In the genomic region with DNA sequence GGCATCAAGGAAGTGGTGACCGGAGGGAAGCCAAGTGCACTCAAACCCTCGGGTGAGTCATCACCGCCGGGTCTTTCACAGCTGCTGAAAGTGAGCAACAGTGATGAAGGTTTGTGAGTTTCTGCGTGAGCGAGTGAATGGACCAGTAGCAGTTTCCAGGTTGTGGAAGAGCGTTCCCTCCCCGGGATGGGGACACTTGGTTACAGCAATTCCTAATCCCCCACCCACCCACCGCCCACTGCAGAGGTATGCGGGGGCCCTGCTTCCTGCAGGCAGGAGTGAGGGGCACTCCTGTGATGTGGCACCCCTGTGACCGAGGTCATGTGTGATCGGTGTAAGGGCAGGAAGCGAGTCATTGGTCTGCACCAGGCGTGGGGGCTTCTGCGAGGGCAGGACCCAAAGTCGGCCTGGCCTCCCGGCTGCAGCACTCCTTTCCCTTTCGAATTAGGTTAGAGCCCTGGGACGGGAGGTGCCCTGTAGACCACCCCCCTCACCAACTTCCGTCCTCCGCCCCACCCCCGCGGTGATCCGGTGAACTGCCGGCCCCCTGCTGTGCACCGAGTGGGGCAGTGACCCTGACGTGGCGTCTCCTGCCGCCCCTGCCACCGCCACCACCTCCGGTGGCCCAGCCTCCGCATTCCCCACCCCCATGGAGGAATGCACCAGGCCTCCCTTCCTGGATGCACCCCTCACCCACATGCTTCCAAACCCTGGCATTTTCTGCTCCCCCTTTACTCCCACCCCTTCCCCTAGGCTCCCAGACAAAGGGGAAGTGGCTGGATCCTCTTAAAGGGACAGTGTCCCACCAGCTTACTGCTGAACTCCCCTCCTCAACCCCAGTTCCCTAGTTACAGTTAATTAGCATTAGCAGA, we compare ENCODE assay signal across 8 cellular contexts. TPM values are rescaled to one million over a fixed set of nuclear protein-coding genes. Genes with fewer than 3 reads are reported as not detected.
DNase-seq lines count a peak whose midpoint lies in the region; ATAC-seq and TF ChIP-seq lines count a peak whose summit lies in the region.

No MANE protein-coding gene starts in this region.

- H3K4me2 ChIP-seq in GM23338: peak overlapping the region; percentile 82

- H3K27ac Mint-ChIP-seq in GM23338 (peak overlapping the region; percentile 97), mesothelial cell of epicardium (peak overlapping the region; percentile 90)
- peak overlapping the region; percentile 97 for H3K27ac Mint-ChIP-seq in activated CD4-positive, alpha-beta memory T cell treated with anti-CD3 and anti-CD28 coated beads, Interleukin-2, amount 10 ng/mL, durations not matched to agents 7 days and 5 days

- CTCF ChIA-PET in activated CD4-positive, alpha-beta memory T cell treated with anti-CD3 and anti-CD28 coated beads, Interleukin-2, amount 10 ng/mL, durations not matched to agents 7 days and 5 days (lab: Charles Lee): interaction anchor here (0.7 to 1.6 kb wide), 2 partner anchors 10 to 26 kb away, joined by 3 read pairs; no protein-coding TSS in a partner anchor

- peaks cover 9% of the 10 kb centered on the region; the same call in 1 of the 2 replicates for H3F3A ChIP-seq in GM23338 (replicated peaks; ENCODE audit: low read depth)

- H2AFZ ChIP-seq in GM23338: no peak overlapping the region

- no peaks in the 10 kb centered on the region for H4K20me1 ChIP-seq in GM23338 (replicated peaks; ENCODE audit: insufficient read depth)

- H3K4me1 Mint-ChIP-seq in GM23338 (peaks cover 28% of the 10 kb centered on the region), mesothelial cell of epicardium (peaks cover 15% of the 10 kb centered on the region)
- peaks cover 26% of the 10 kb centered on the region for H3K4me1 Mint-ChIP-seq in activated CD4-positive, alpha-beta memory T cell treated with anti-CD3 and anti-CD28 coated beads, Interleukin-2, amount 10 ng/mL, durations not matched to agents 7 days and 5 days

- POLR2A ChIA-PET in activated CD4-positive, alpha-beta memory T cell treated with anti-CD3 and anti-CD28 coated beads, Interleukin-2, amount 10 ng/mL, durations not matched to agents 7 days and 5 days (lab: Charles Lee): interaction anchor here (2.6 to 4.4 kb wide), 2 partner anchors 11 to 80 kb away, joined by 23 to 50 read pairs; a partner anchor contains a TSS

- H3K27ac ChIP-seq in GM23338 (ENCODE audit: low read depth): peak overlapping the region; percentile 82
- peak overlapping the region; percentile 69 for H3K27ac ChIP-seq in effector memory CD4-positive, alpha-beta T cell (ENCODE audit: insufficient read depth, low read length, poor library complexity, severe bottlenecking)

- ATAC-seq in GM23338 (peak; percentile 86), GM19328 (IDR thresholded peaks at IDR 0.05; ENCODE audit: unreplicated experiment) (no peak)

- H3K9me3 Mint-ChIP-seq in GM23338 (peaks cover 10% of the 10 kb centered on the region; the same call in 2 of the 3 replicates), mesothelial cell of epicardium (peaks cover 5% of the 10 kb centered on the region)
- no peaks in the 10 kb centered on the region for H3K9me3 Mint-ChIP-seq in activated CD4-positive, alpha-beta memory T cell treated with anti-CD3 and anti-CD28 coated beads, Interleukin-2, amount 10 ng/mL, durations not matched to agents 7 days and 5 days

- H3K4me1 ChIP-seq in GM23338 (ENCODE audit: insufficient read depth): peaks cover 34% of the 10 kb centered on the region
- peaks cover 18% of the 10 kb centered on the region for H3K4me1 ChIP-seq in effector memory CD4-positive, alpha-beta T cell (ENCODE audit: control insufficient read depth, insufficient read depth, low read length, poor library complexity, severe bottlenecking)

- peak overlapping the region; percentile 68 for H3K4me3 Mint-ChIP-seq in GM23338
- peak overlapping the region; percentile 71 for H3K4me3 Mint-ChIP-seq in activated CD4-positive, alpha-beta memory T cell treated with anti-CD3 and anti-CD28 coated beads, Interleukin-2, amount 10 ng/mL, durations not matched to agents 7 days and 5 days
- peak overlapping the region; percentile 74 for H3K4me3 Mint-ChIP-seq in mesothelial cell of epicardium

- peak overlapping the region; percentile 50 for H3K4me3 ChIP-seq in GM23338
- peak overlapping the region; percentile 81 for H3K4me3 ChIP-seq in effector memory CD4-positive, alpha-beta T cell (ENCODE audit: insufficient read depth, low read depth, low read length, poor library complexity, severe bottlenecking)

- no peaks in the 10 kb centered on the region for H3K9me2 ChIP-seq in GM23338 (ENCODE audit: insufficient read depth)

- H3K9me3 ChIP-seq in effector memory CD4-positive, alpha-beta T cell (ENCODE audit: control insufficient read depth, low read length): no peaks in the 10 kb centered on the region

- H3K27me3 Mint-ChIP-seq in GM23338 (ENCODE audit: insufficient read depth, low read depth, poor library complexity) (peaks cover 9% of the 10 kb centered on the region), mesothelial cell of epicardium (ENCODE audit: low read depth) (no peaks in the 10 kb centered on the region)
- no peaks in the 10 kb centered on the region for H3K27me3 Mint-ChIP-seq in activated CD4-positive, alpha-beta memory T cell treated with anti-CD3 and anti-CD28 coated beads, Interleukin-2, amount 10 ng/mL, durations not matched to agents 7 days and 5 days

- peak; percentile 96 for DNase-seq in ELR (ENCODE audit: low read depth)
- DNase-seq in GM23338 (ENCODE audit: low spot score): peak; percentile 95
- DNase-seq in NAMALWA (ENCODE audit: low spot score): peak; percentile 91
- DNase-seq in activated CD4-positive, alpha-beta memory T cell treated with anti-CD3 and anti-CD28 coated beads, Interleukin-2, amount 10 ng/mL, durations not matched to agents 7 days and 5 days: peak; percentile 86
- DNase-seq in effector memory CD4-positive, alpha-beta T cell: peak; percentile 45 to 55 (median 51)
- DNase-seq in mesothelial cell of epicardium (ENCODE audit: low spot score in 2 of 2, unreplicated experiment in 2 of 2): peak in 1 of 2 experiments; percentile 46
- DNase-seq in stimulated activated CD8-positive, alpha-beta memory T cell treated with anti-CD3 and anti-CD28 coated beads, Interleukin-15, amount 100 ng/mL, for 48 hours (ENCODE audit: low read depth in 2 of 2): peak; percentile 75 to 76

- TF ChIP-seq CTCF in GM23338 (conservative IDR thresholded peaks at IDR 0.05; ENCODE audit: low read depth in 2 of 2) (no peak), mesothelial cell of epicardium (IDR thresholded peaks at IDR 0.05; ENCODE audit: unreplicated experiment) (no peak)

- H3K27me3 ChIP-seq in GM23338 (ENCODE audit: insufficient read depth): no peaks in the 10 kb centered on the region
- no peaks in the 10 kb centered on the region for H3K27me3 ChIP-seq in effector memory CD4-positive, alpha-beta T cell (replicated peaks; ENCODE audit: control insufficient read depth, insufficient read depth, low read length, poor library complexity, severe bottlenecking)

- H3K79me2 ChIP-seq in GM23338 (replicated peaks; ENCODE audit: insufficient read depth): peaks cover 10% of the 10 kb centered on the region; the same call in 1 of the 2 replicates

- H3K36me3 ChIP-seq in GM23338 (ENCODE audit: insufficient read depth): peaks cover 18% of the 10 kb centered on the region
- peaks cover 8% of the 10 kb centered on the region for H3K36me3 ChIP-seq in effector memory CD4-positive, alpha-beta T cell (ENCODE audit: control insufficient read depth, insufficient read depth, low read length)

- H3K36me3 Mint-ChIP-seq in GM23338 (ENCODE audit: low read depth): peaks cover 40% of the 10 kb centered on the region
- H3K36me3 Mint-ChIP-seq in activated CD4-positive, alpha-beta memory T cell treated with anti-CD3 and anti-CD28 coated beads, Interleukin-2, amount 10 ng/mL, durations not matched to agents 7 days and 5 days (ENCODE audit: low read depth): peaks cover 17% of the 10 kb centered on the region
- peaks cover 27% of the 10 kb centered on the region for H3K36me3 Mint-ChIP-seq in mesothelial cell of epicardium

TF ChIP-seq in GM23338, 12 proteins besides CTCF, POLR2A, EP300 and RAD21 (continues in another document):
- TF ChIP-seq ZNF114 (CRISPR knock-in tag; IDR thresholded peaks at IDR 0.05) (no peak), NANOG (IDR thresholded peaks at IDR 0.05; ENCODE audit: borderline replicate concordance) (no peak), EZH2phosphoT487 (IDR thresholded peaks at IDR 0.05; ENCODE audit: unreplicated experiment) (no peak), STAT1 (IDR thresholded peaks at IDR 0.05; ENCODE audit: unreplicated experiment) (no peak), POLR2AphosphoS5 (IDR thresholded peaks at IDR 0.05; ENCODE audit: low read depth) (0 out of 2 replicates have a peak, but pooled peaks have one; percentile 32)
- TF ChIP-seq, protein P1, sequence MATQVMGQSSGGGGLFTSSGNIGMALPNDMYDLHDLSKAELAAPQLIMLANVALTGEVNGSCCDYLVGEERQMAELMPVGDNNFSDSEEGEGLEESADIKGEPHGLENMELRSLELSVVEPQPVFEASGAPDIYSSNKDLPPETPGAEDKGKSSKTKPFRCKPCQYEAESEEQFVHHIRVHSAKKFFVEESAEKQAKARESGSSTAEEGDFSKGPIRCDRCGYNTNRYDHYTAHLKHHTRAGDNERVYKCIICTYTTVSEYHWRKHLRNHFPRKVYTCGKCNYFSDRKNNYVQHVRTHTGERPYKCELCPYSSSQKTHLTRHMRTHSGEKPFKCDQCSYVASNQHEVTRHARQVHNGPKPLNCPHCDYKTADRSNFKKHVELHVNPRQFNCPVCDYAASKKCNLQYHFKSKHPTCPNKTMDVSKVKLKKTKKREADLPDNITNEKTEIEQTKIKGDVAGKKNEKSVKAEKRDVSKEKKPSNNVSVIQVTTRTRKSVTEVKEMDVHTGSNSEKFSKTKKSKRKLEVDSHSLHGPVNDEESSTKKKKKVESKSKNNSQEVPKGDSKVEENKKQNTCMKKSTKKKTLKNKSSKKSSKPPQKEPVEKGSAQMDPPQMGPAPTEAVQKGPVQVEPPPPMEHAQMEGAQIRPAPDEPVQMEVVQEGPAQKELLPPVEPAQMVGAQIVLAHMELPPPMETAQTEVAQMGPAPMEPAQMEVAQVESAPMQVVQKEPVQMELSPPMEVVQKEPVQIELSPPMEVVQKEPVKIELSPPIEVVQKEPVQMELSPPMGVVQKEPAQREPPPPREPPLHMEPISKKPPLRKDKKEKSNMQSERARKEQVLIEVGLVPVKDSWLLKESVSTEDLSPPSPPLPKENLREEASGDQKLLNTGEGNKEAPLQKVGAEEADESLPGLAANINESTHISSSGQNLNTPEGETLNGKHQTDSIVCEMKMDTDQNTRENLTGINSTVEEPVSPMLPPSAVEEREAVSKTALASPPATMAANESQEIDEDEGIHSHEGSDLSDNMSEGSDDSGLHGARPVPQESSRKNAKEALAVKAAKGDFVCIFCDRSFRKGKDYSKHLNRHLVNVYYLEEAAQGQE (IDR thresholded peaks at IDR 0.05; ENCODE audit: unreplicated experiment): no peak

RNA-seq across cellular contexts. Expression of a gene that starts 10.9 kb away (rescaled TPM):
- total RNA-seq in GM23338 (2014; rRNA removed; shearing (Covaris generic)): 77.9 and 96.5 TPM in 2 replicates
- 13.0 and 17.3 TPM in 2 replicates for polyA plus RNA-seq in GM23338 (2016; fragmentation: Nextera tagmentation; extraction: Ambion mirVana)
- total RNA-seq in activated CD4-positive, alpha-beta memory T cell treated with anti-CD3 and anti-CD28 coated beads, Interleukin-2, amount 10 ng/mL, durations not matched to agents 7 days and 5 days: 10 to 100 TPM; 22.5 to 26.1 TPM
- total RNA-seq in mesothelial cell of epicardium: 54.6 to 56.0 TPM (median 54.9 TPM) in 3 replicates
